20 cellular contexts compared by ENCODE assay signal in genomic region chr17:78821961-78822360, GRCh38. TPM values are rescaled to one million over a fixed set of nuclear protein-coding genes. Genes with fewer than 3 reads are reported as not detected.
A peak's percentile ranks its signal among the peaks of the same experiment; 100 is the strongest.
DNase-seq lines count a peak whose midpoint lies in the region; ATAC-seq and TF ChIP-seq lines count a peak whose summit lies in the region.
"Had no signal": no experiment of that assay in that cellular context is flagged by ENCODE, and none has a peak within 500 bp of the region (broad histone marks: within the 10 kb centered on the region; RNA-seq: fewer than 3 reads in every experiment).

No MANE protein-coding gene starts in this region.

- H3K4me2 ChIP-seq in smooth muscle cell, result peak overlapping the region; percentile 62

- H2AFZ ChIP-seq in smooth muscle cell (ENCODE audit: low read depth), result no peak overlapping the region

- ATAC-seq in activated CD4-positive, alpha-beta T cell treated with anti-CD3 and anti-CD28 coated beads for 36 hours, result no peak
- ATAC-seq in GM21737 (IDR thresholded peaks at IDR 0.05; ENCODE audit: unreplicated experiment), result no peak

- peaks cover 58 to 97% of the 10 kb centered on the region in 2 experiments for H3K36me3 ChIP-seq in HEK293 (ENCODE audit: control insufficient read depth in 2 of 2, insufficient read depth in 1 of 2, low read length in 2 of 2)
- peaks cover 11% of the 10 kb centered on the region for H3K36me3 ChIP-seq in smooth muscle cell (ENCODE audit: low read depth)
- H3K36me3 ChIP-seq: ovary had no signal

- DNase-seq in activated CD4-positive, alpha-beta T cell treated with anti-CD3 and anti-CD28 coated beads for 36 hours, result no peak
- DNase-seq in activated CD4-positive, alpha-beta T cell treated with anti-CD3 and anti-CD28 coated beads for 48 hours, result no peak
- DNase-seq in chondrocyte (ENCODE audit: low spot score) (peak; percentile 75), smooth muscle cell (lab: John Stamatoyannopoulos, UW; ENCODE audit: unreplicated experiment) (no peak), OCI-M2 (lab: John Stamatoyannopoulos, UW; ENCODE audit: unreplicated experiment) (no peak), NCI-H226 (no peak)
- DNase-seq: activated effector memory CD4-positive, alpha-beta T cell treated with anti-CD3 and anti-CD28 coated beads, Interleukin-2, amount 50 U/mL, for 16 hours; DMS153; endodermal cell; GOT3; heart right ventricle; NCI-H1930; NCI-H510A treated with DMSO at 0.1 percent for 48 hours; Right ventricle myocardium superior; stimulated activated CD4-positive, alpha-beta T cell treated with anti-CD3 and anti-CD28 coated beads, Interleukin-4, amount 100 ng/mL, for 24 hours; T-helper 1 cell had no signal

- peaks cover 64% of the 10 kb centered on the region for H3K4me1 Mint-ChIP-seq in activated CD4-positive, alpha-beta T cell treated with anti-CD3 and anti-CD28 coated beads for 36 hours
- peaks cover 30% of the 10 kb centered on the region for H3K4me1 Mint-ChIP-seq in chondrocyte (ENCODE audit: low read depth)

- H3K27ac ChIP-seq in HEK293 (ENCODE audit: extremely low read depth, low read depth, low read length), result no peak overlapping the region
- H3K27ac ChIP-seq in smooth muscle cell (ENCODE audit: low read depth), result peak overlapping the region; percentile 87
- H3K27ac ChIP-seq: heart right ventricle, ovary, suprapubic skin had no signal

- H3K9ac ChIP-seq in smooth muscle cell (ENCODE audit: low read depth), result peak overlapping the region; percentile 46

- CTCF ChIA-PET in activated CD4-positive, alpha-beta T cell treated with anti-CD3 and anti-CD28 coated beads for 36 hours (lab: Charles Lee), result no interaction called here
- CTCF ChIA-PET in HEK293 (lab: Yijun Ruan, JAX), result no interaction called here

- POLR2A ChIA-PET in activated CD4-positive, alpha-beta T cell treated with anti-CD3 and anti-CD28 coated beads for 36 hours (lab: Charles Lee), result interaction anchor here (0.7 to 0.9 kb wide), 2 partner anchors 10 to 153 kb away, joined by 3 read pairs; no protein-coding TSS in a partner anchor
- POLR2A ChIA-PET in HEK293 (lab: Yijun Ruan, JAX), result interaction anchor here (0.6 kb wide), 1 partner anchor 125 kb away, joined by 5 read pairs; no protein-coding TSS in a partner anchor

- intact Hi-C loops in activated CD4-positive, alpha-beta T cell treated with anti-CD3 and anti-CD28 coated beads for 36 hours (cut with DNase I, micrococcal nuclease), result no loop called here

- H3K4me1 ChIP-seq in HEK293 (ENCODE audit: control insufficient read depth, insufficient read depth, low read length), result no peaks in the 10 kb centered on the region
- no peaks in the 10 kb centered on the region for H3K4me1 ChIP-seq in smooth muscle cell (ENCODE audit: low read depth)

- WGBS in smooth muscle cell (ENCODE audit: low lambda C conversion rate), result 81% methylated on average over 8 of the region's 8 CpGs

- H3K9me3 ChIP-seq in HEK293 (ENCODE audit: control insufficient read depth, insufficient read depth, low read depth, low read length), result no peaks in the 10 kb centered on the region
- H3K9me3 ChIP-seq in smooth muscle cell (replicated peaks; ENCODE audit: low read depth), result no peaks in the 10 kb centered on the region
- H3K9me3 ChIP-seq: heart right ventricle, ovary, suprapubic skin had no signal

- H3K36me3 Mint-ChIP-seq in activated CD4-positive, alpha-beta T cell treated with anti-CD3 and anti-CD28 coated beads for 36 hours (ENCODE audit: low read depth), result peaks cover 76% of the 10 kb centered on the region
- H3K36me3 Mint-ChIP-seq in chondrocyte (ENCODE audit: low read depth), result peaks cover 46% of the 10 kb centered on the region

- no peaks in the 10 kb centered on the region for H3K79me2 ChIP-seq in smooth muscle cell (ENCODE audit: low read depth)

- H3K9me3 Mint-ChIP-seq in activated CD4-positive, alpha-beta T cell treated with anti-CD3 and anti-CD28 coated beads for 36 hours (ENCODE audit: low read depth), result no peaks in the 10 kb centered on the region
- no peaks in the 10 kb centered on the region for H3K9me3 Mint-ChIP-seq in chondrocyte (ENCODE audit: low read depth)
- H3K9me3 Mint-ChIP-seq: endodermal cell had no signal

- H3K4me3 ChIP-seq in HEK293 (ENCODE audit: low read depth, low read length), result no peak overlapping the region
- no peak overlapping the region for H3K4me3 ChIP-seq in smooth muscle cell
- H3K4me3 ChIP-seq: heart right ventricle, ovary, suprapubic skin had no signal

- H4K20me1 ChIP-seq in smooth muscle cell (ENCODE audit: low read depth), result peaks cover 12% of the 10 kb centered on the region

- TF ChIP-seq CTCF in HEK293 (tag by site-specific recombination; IDR thresholded peaks at IDR 0.05) (no peak), chondrocyte (IDR thresholded peaks at IDR 0.05) (no peak), smooth muscle cell (IDR thresholded peaks at IDR 0.05; ENCODE audit: borderline replicate concordance, insufficient read depth, poor library complexity, severe bottlenecking) (no peak)

- no peaks in the 10 kb centered on the region for H3K27me3 ChIP-seq in smooth muscle cell (ENCODE audit: low read depth)
- H3K27me3 ChIP-seq: heart right ventricle, ovary, suprapubic skin had no signal

- H3F3A ChIP-seq in smooth muscle cell (ENCODE audit: low read depth), result peaks cover 14% of the 10 kb centered on the region

- no peak overlapping the region for H3K4me3 Mint-ChIP-seq in activated CD4-positive, alpha-beta T cell treated with anti-CD3 and anti-CD28 coated beads for 36 hours
- H3K4me3 Mint-ChIP-seq in chondrocyte (ENCODE audit: unreplicated experiment), result no peak overlapping the region
- H3K4me3 Mint-ChIP-seq: endodermal cell had no signal

- H3K27me3 Mint-ChIP-seq in activated CD4-positive, alpha-beta T cell treated with anti-CD3 and anti-CD28 coated beads for 36 hours, result no peaks in the 10 kb centered on the region
- no peaks in the 10 kb centered on the region for H3K27me3 Mint-ChIP-seq in chondrocyte (ENCODE audit: low read depth)

- peak overlapping the region; percentile 25 for H3K27ac Mint-ChIP-seq in activated CD4-positive, alpha-beta T cell treated with anti-CD3 and anti-CD28 coated beads for 36 hours
- peak overlapping the region; percentile 97 for H3K27ac Mint-ChIP-seq in chondrocyte (ENCODE audit: unreplicated experiment)

TF ChIP-seq in HEK293, 187 proteins besides CTCF, POLR2A, EP300 and RAD21:
- peak; percentile 38; the same call in 1 of the 2 replicates for TF ChIP-seq ZFHX2 (tag by site-specific recombination; conservative IDR thresholded peaks at IDR 0.05)
- TF ChIP-seq HOXD13 (CRISPR knock-in tag; IDR thresholded peaks at IDR 0.05; ENCODE audit: borderline replicate concordance), result no peak
- TF ChIP-seq EGR2 (tag by site-specific recombination; IDR thresholded peaks at IDR 0.05; ENCODE audit: low read depth), result peak; percentile 71

RNA-seq across cellular contexts. Expression of gene USP36, which starts 18.7 kb away (rescaled TPM):
- total RNA-seq in activated CD4-positive, alpha-beta T cell treated with anti-CD3 and anti-CD28 coated beads for 36 hours, result 10 to 100 TPM; 90.1 to 92.5 TPM
- total RNA-seq in chondrocyte (45.1 to 51.2 TPM (median 49.6 TPM) in 3 replicates), smooth muscle cell (14.3 and 29.0 TPM in 2 replicates)
- 17.6 and 31.4 TPM in 2 replicates for polyA plus RNA-seq in smooth muscle cell

RNA-seq across cellular contexts. Expression of gene CYTH1, which starts 39.9 kb away (rescaled TPM):
- 100 to 1,000 TPM; 109 to 130 TPM for total RNA-seq in activated CD4-positive, alpha-beta T cell treated with anti-CD3 and anti-CD28 coated beads for 36 hours
- total RNA-seq in chondrocyte (79.2 to 155 TPM (median 80.8 TPM) in 3 replicates), smooth muscle cell (17.4 and 19.3 TPM in 2 replicates)
- polyA plus RNA-seq in smooth muscle cell, result 14.1 and 26.9 TPM in 2 replicates
